ENCODE assay signal across 1 cellular context in the genomic region with DNA sequence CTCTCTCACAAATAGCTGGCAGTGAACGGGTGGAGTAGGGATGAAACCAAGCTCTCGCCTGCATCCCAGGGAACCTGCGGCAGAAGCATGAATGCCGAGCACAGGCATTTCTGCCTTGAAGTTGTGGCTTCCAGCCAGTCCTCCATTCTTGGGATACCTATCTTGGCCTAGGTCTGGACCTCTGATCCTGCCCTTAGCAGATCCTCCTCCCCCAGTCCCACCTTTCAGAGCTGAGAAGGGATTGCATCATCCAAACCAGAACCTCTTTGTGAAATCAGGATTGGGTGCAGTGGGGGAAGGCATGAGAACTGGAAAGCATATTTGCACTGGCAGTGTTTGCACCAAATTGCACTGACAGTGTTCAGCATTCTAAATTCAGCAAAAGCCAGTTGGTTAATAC.
TF ChIP-seq lines count a peak whose summit lies in the region.

No MANE protein-coding gene starts in this region.

TF ChIP-seq in HepG2, 621 proteins besides CTCF, POLR2A, EP300 and RAD21 (continued from another document and continues in another):
- TF ChIP-seq, protein P1, sequence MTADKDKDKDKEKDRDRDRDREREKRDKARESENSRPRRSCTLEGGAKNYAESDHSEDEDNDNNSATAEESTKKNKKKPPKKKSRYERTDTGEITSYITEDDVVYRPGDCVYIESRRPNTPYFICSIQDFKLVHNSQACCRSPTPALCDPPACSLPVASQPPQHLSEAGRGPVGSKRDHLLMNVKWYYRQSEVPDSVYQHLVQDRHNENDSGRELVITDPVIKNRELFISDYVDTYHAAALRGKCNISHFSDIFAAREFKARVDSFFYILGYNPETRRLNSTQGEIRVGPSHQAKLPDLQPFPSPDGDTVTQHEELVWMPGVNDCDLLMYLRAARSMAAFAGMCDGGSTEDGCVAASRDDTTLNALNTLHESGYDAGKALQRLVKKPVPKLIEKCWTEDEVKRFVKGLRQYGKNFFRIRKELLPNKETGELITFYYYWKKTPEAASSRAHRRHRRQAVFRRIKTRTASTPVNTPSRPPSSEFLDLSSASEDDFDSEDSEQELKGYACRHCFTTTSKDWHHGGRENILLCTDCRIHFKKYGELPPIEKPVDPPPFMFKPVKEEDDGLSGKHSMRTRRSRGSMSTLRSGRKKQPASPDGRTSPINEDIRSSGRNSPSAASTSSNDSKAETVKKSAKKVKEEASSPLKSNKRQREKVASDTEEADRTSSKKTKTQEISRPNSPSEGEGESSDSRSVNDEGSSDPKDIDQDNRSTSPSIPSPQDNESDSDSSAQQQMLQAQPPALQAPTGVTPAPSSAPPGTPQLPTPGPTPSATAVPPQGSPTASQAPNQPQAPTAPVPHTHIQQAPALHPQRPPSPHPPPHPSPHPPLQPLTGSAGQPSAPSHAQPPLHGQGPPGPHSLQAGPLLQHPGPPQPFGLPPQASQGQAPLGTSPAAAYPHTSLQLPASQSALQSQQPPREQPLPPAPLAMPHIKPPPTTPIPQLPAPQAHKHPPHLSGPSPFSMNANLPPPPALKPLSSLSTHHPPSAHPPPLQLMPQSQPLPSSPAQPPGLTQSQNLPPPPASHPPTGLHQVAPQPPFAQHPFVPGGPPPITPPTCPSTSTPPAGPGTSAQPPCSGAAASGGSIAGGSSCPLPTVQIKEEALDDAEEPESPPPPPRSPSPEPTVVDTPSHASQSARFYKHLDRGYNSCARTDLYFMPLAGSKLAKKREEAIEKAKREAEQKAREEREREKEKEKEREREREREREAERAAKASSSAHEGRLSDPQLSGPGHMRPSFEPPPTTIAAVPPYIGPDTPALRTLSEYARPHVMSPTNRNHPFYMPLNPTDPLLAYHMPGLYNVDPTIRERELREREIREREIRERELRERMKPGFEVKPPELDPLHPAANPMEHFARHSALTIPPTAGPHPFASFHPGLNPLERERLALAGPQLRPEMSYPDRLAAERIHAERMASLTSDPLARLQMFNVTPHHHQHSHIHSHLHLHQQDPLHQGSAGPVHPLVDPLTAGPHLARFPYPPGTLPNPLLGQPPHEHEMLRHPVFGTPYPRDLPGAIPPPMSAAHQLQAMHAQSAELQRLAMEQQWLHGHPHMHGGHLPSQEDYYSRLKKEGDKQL (CRISPR knock-in tag; IDR thresholded peaks at IDR 0.05; ENCODE audit: low read depth) = no peak
- peak; percentile 50; the same call in 1 of the 2 replicates for TF ChIP-seq MED1 (CRISPR knock-in tag; IDR thresholded peaks at IDR 0.05)
- TF ChIP-seq TOPORS (CRISPR knock-in tag; IDR thresholded peaks at IDR 0.05) = no peak
- TF ChIP-seq ATF7 (IDR thresholded peaks at IDR 0.05) = peak; percentile 72
- TF ChIP-seq ATF7 (CRISPR knock-in tag; IDR thresholded peaks at IDR 0.05) = no peak
- TF ChIP-seq POLR2AphosphoS5 (IDR thresholded peaks at IDR 0.05; ENCODE audit: low read depth, low read length) = no peak; the same call in 1 of the 2 replicates
- no peak for TF ChIP-seq REL (CRISPR knock-in tag; conservative IDR thresholded peaks at IDR 0.05)
- TF ChIP-seq, protein P2, sequence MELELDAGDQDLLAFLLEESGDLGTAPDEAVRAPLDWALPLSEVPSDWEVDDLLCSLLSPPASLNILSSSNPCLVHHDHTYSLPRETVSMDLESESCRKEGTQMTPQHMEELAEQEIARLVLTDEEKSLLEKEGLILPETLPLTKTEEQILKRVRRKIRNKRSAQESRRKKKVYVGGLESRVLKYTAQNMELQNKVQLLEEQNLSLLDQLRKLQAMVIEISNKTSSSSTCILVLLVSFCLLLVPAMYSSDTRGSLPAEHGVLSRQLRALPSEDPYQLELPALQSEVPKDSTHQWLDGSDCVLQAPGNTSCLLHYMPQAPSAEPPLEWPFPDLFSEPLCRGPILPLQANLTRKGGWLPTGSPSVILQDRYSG (CRISPR knock-in tag; IDR thresholded peaks at IDR 0.05) = no peak
- TF ChIP-seq ZNF296 (CRISPR knock-in tag; conservative IDR thresholded peaks at IDR 0.05) = no peak
- no peak for TF ChIP-seq NKX3-1 (CRISPR knock-in tag; IDR thresholded peaks at IDR 0.05)
- TF ChIP-seq ADNP (CRISPR knock-in tag; IDR thresholded peaks at IDR 0.05) = no peak
- TF ChIP-seq SMARCE1 (IDR thresholded peaks at IDR 0.05; ENCODE audit: borderline replicate concordance) = no peak
- TF ChIP-seq THYN1 (CRISPR knock-in tag; IDR thresholded peaks at IDR 0.05; ENCODE audit: borderline replicate concordance, low read depth) = no peak
- no peak for TF ChIP-seq ZNF570 (CRISPR knock-in tag; IDR thresholded peaks at IDR 0.05; ENCODE audit: borderline replicate concordance)
- TF ChIP-seq, protein P3, sequence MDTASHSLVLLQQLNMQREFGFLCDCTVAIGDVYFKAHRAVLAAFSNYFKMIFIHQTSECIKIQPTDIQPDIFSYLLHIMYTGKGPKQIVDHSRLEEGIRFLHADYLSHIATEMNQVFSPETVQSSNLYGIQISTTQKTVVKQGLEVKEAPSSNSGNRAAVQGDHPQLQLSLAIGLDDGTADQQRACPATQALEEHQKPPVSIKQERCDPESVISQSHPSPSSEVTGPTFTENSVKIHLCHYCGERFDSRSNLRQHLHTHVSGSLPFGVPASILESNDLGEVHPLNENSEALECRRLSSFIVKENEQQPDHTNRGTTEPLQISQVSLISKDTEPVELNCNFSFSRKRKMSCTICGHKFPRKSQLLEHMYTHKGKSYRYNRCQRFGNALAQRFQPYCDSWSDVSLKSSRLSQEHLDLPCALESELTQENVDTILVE (CRISPR knock-in tag; IDR thresholded peaks at IDR 0.05) = no peak
- TF ChIP-seq KLF11 (CRISPR knock-in tag; IDR thresholded peaks at IDR 0.05) = no peak
- no peak for TF ChIP-seq PAX8 (CRISPR knock-in tag; IDR thresholded peaks at IDR 0.05; ENCODE audit: borderline replicate concordance)
- TF ChIP-seq NR2F1 (CRISPR knock-in tag; IDR thresholded peaks at IDR 0.05) = peak; percentile 37 to 72; a peak in 3 of 4 replicates
- peak; percentile 44 for TF ChIP-seq ZFY (CRISPR knock-in tag; IDR thresholded peaks at IDR 0.05)
- no peak for TF ChIP-seq SAFB2 (CRISPR knock-in tag; IDR thresholded peaks at IDR 0.05; ENCODE audit: borderline replicate concordance, low read depth)
- TF ChIP-seq ZNF547 (CRISPR knock-in tag; IDR thresholded peaks at IDR 0.05) = no peak
- TF ChIP-seq ZNF7 (CRISPR knock-in tag; IDR thresholded peaks at IDR 0.05) = no peak
- no peak for TF ChIP-seq ZSCAN20 (CRISPR knock-in tag; IDR thresholded peaks at IDR 0.05; ENCODE audit: borderline replicate concordance)
- no peak for TF ChIP-seq ARNT2 (CRISPR knock-in tag; IDR thresholded peaks at IDR 0.05; ENCODE audit: low read depth)
- TF ChIP-seq, protein P4, sequence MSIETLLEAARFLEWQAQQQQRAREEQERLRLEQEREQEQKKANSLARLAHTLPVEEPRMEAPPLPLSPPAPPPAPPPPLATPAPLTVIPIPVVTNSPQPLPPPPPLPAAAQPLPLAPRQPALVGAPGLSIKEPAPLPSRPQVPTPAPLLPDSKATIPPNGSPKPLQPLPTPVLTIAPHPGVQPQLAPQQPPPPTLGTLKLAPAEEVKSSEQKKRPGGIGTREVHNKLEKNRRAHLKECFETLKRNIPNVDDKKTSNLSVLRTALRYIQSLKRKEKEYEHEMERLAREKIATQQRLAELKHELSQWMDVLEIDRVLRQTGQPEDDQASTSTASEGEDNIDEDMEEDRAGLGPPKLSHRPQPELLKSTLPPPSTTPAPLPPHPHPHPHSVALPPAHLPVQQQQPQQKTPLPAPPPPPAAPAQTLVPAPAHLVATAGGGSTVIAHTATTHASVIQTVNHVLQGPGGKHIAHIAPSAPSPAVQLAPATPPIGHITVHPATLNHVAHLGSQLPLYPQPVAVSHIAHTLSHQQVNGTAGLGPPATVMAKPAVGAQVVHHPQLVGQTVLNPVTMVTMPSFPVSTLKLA (IDR thresholded peaks at IDR 0.05) = no peak
- TF ChIP-seq ATF7-NPFF (CRISPR knock-in tag; IDR thresholded peaks at IDR 0.05; ENCODE audit: low read depth) = no peak
- no peak for TF ChIP-seq MYNN (CRISPR knock-in tag; IDR thresholded peaks at IDR 0.05; ENCODE audit: low read depth)
- no peak for TF ChIP-seq ETV5 (CRISPR knock-in tag; IDR thresholded peaks at IDR 0.05; ENCODE audit: borderline replicate concordance)
- TF ChIP-seq, protein P5, sequence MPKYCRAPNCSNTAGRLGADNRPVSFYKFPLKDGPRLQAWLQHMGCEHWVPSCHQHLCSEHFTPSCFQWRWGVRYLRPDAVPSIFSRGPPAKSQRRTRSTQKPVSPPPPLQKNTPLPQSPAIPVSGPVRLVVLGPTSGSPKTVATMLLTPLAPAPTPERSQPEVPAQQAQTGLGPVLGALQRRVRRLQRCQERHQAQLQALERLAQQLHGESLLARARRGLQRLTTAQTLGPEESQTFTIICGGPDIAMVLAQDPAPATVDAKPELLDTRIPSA (CRISPR knock-in tag; IDR thresholded peaks at IDR 0.05; ENCODE audit: borderline replicate concordance) = no peak
- TF ChIP-seq ZNF619 (CRISPR knock-in tag; IDR thresholded peaks at IDR 0.05) = no peak
- no peak for TF ChIP-seq ZNF615 (CRISPR knock-in tag; IDR thresholded peaks at IDR 0.05; ENCODE audit: borderline replicate concordance)
- 0 out of 4 replicates have a peak, but pooled peaks of 1 of the 2 experiments have one; percentile 31 for TF ChIP-seq KLF16 (CRISPR knock-in tag; IDR thresholded peaks at IDR 0.05)
- TF ChIP-seq EHMT2 (IDR thresholded peaks at IDR 0.05; ENCODE audit: borderline replicate concordance, low read depth, low read length) = no peak
- TF ChIP-seq HNRNPLL (IDR thresholded peaks at IDR 0.05; ENCODE audit: low read depth, low read length, poor library complexity, severe bottlenecking) = no peak
- TF ChIP-seq SMYD3 (CRISPR knock-in tag; IDR thresholded peaks at IDR 0.05) = no peak
- TF ChIP-seq TBX2 (CRISPR knock-in tag; IDR thresholded peaks at IDR 0.05; ENCODE audit: borderline replicate concordance) = peak; percentile 66
- TF ChIP-seq TEAD2 (CRISPR knock-in tag; IDR thresholded peaks at IDR 0.05) = no peak
- no peak for TF ChIP-seq HNRNPUL1 (IDR thresholded peaks at IDR 0.05; ENCODE audit: low read depth, low read length)
- TF ChIP-seq PCBP2 (optimal IDR thresholded peaks at IDR 0.05; ENCODE audit: low read depth, low read length, poor library complexity, severe bottlenecking) = no peak
- TF ChIP-seq MAFK (conservative IDR thresholded peaks at IDR 0.05 in 1 of 2, IDR thresholded peaks at IDR 0.05 in 1 of 2; ENCODE audit: low read length in 2 of 2) = no peak
- TF ChIP-seq CBX5 (CRISPR knock-in tag; IDR thresholded peaks at IDR 0.05; ENCODE audit: borderline replicate concordance) = peak; percentile 74; the same call in 1 of the 2 replicates
- no peak for TF ChIP-seq ZNF263 (CRISPR knock-in tag; IDR thresholded peaks at IDR 0.05)
- no peak for TF ChIP-seq ZNF703 (CRISPR knock-in tag; IDR thresholded peaks at IDR 0.05; ENCODE audit: borderline replicate concordance)
- TF ChIP-seq MBD4 (IDR thresholded peaks at IDR 0.05; ENCODE audit: borderline replicate concordance, low read length) = no peak
- TF ChIP-seq, protein P6, sequence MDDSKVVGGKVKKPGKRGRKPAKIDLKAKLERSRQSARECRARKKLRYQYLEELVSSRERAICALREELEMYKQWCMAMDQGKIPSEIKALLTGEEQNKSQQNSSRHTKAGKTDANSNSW (CRISPR knock-in tag; IDR thresholded peaks at IDR 0.05; ENCODE audit: borderline replicate concordance) = no peak
- TF ChIP-seq ZNF205 (CRISPR knock-in tag; IDR thresholded peaks at IDR 0.05) = no peak
- TF ChIP-seq ZNF772 (CRISPR knock-in tag; IDR thresholded peaks at IDR 0.05) = peak; percentile 47; the same call in 1 of the 2 replicates
- no peak for TF ChIP-seq ARID2 (CRISPR knock-in tag; IDR thresholded peaks at IDR 0.05; ENCODE audit: borderline replicate concordance)
- TF ChIP-seq YEATS2 (CRISPR knock-in tag; IDR thresholded peaks at IDR 0.05; ENCODE audit: borderline replicate concordance) = no peak
- TF ChIP-seq ZNF776 (CRISPR knock-in tag; IDR thresholded peaks at IDR 0.05) = no peak
- no peak for TF ChIP-seq KLF6 (CRISPR knock-in tag; IDR thresholded peaks at IDR 0.05)
- TF ChIP-seq, protein P7, sequence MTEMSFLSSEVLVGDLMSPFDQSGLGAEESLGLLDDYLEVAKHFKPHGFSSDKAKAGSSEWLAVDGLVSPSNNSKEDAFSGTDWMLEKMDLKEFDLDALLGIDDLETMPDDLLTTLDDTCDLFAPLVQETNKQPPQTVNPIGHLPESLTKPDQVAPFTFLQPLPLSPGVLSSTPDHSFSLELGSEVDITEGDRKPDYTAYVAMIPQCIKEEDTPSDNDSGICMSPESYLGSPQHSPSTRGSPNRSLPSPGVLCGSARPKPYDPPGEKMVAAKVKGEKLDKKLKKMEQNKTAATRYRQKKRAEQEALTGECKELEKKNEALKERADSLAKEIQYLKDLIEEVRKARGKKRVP (CRISPR knock-in tag; IDR thresholded peaks at IDR 0.05) = peak; percentile 88 to 99
- TF ChIP-seq CREB1 (IDR thresholded peaks at IDR 0.05) = no peak
- no peak for TF ChIP-seq CREB1 (CRISPR knock-in tag; IDR thresholded peaks at IDR 0.05)
- TF ChIP-seq ONECUT2 (CRISPR knock-in tag; IDR thresholded peaks at IDR 0.05) = no peak
- no peak for TF ChIP-seq SOX13 (IDR thresholded peaks at IDR 0.05)
- peak in 1 of 2 experiments; percentile 61; a peak in 2 of 4 replicates for TF ChIP-seq SOX13 (CRISPR knock-in tag; conservative IDR thresholded peaks at IDR 0.05 in 1 of 2, IDR thresholded peaks at IDR 0.05 in 1 of 2)
- TF ChIP-seq ZBTB3 (CRISPR knock-in tag; IDR thresholded peaks at IDR 0.05; ENCODE audit: borderline replicate concordance, low read depth) = peak; percentile 91; the same call in 1 of the 2 replicates
